16 cellular contexts compared by ENCODE assay signal in the genomic region with DNA sequence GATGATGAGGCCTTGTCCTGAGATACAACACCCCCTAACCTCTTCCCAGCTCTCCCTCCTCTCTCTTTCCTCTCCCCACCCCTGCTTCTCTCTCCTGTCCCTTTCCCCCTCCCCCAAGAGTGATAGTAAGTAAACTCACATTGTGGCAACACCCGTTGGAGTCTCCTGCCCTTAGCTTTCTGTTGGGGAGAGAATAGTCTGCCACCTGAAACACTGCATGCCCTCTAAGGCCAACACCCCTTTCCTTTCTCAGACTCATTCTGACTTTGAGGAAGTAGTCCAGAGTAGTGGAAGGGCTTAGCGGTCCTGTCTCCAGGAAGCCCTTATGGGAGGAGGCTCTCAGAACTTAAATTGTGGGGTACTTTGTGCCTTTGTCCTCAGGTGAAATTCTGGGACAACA.
DNase-seq lines count a peak whose midpoint lies in the region; ATAC-seq and TF ChIP-seq lines count a peak whose summit lies in the region.
"Had no signal": no experiment of that assay in that cellular context is flagged by ENCODE, and none has a peak within 500 bp of the region (broad histone marks: within the 10 kb centered on the region; RNA-seq: fewer than 3 reads in every experiment).

No MANE protein-coding gene starts in this region.

- WGBS in trophoblast cell (ENCODE audit: extremely low coverage, insufficient coverage, insufficient read length) = no CpG with 5 or more reads among the region's 2 CpGs

- BruUV-seq in PC-3 (replicated peaks; lab: Mats Ljungman, UMichigan) = no TSS peak

- H3K79me2 ChIP-seq in trophoblast cell (ENCODE audit: control insufficient read depth, insufficient read depth, low read length, poor library complexity) (peaks cover 2% of the 10 kb centered on the region), PC-3 (ENCODE audit: low read length) (0 out of 2 replicates have a peak, but pooled peaks cover 3% of the 10 kb centered on the region)

- H4K8ac ChIP-seq in trophoblast cell (ENCODE audit: low read depth, low read length) = no peak overlapping the region

- H3K27ac ChIP-seq in trophoblast cell (ENCODE audit: low read depth, low read length) (no peak overlapping the region), PC-3 (ENCODE audit: low read length) (no peak overlapping the region)
- H3K27ac ChIP-seq: parathyroid adenoma, SJSA1 had no signal

- no peaks in the 10 kb centered on the region for H3K9me2 ChIP-seq in PC-3 (replicated peaks; ENCODE audit: low read length)

- H3K36me3 ChIP-seq in trophoblast cell (ENCODE audit: control insufficient read depth in 1 of 2, insufficient read depth in 2 of 2, low read length in 2 of 2) (peaks cover 0 to 2% of the 10 kb centered on the region in 2 experiments), PC-3 (ENCODE audit: low read depth, low read length) (no peaks in the 10 kb centered on the region)
- H3K36me3 ChIP-seq: SJSA1 had no signal

- no peak overlapping the region for H2BK120ac ChIP-seq in trophoblast cell (ENCODE audit: insufficient read depth, low read length, poor library complexity)

- H3K4me3 Mint-ChIP-seq in activated T-cell treated with anti-CD3 and anti-CD28 coated beads, Interleukin-2, amount 50 U/mL, for 4 hours = peak overlapping the region; percentile 37
- H3K4me3 Mint-ChIP-seq in activated T-helper 1 cell treated with anti-CD3 and anti-CD28 coated beads, Interleukin-12 subunit alpha, Interleukin-12 subunit beta, Interleukin-2, Interleukin-4 antibody, amounts not matched to agents 30 ng/mL and 10 ng/mL and 1 ng/mL, durations not matched to agents 14 hours and 24 hours and 36 hours = peak overlapping the region; percentile 48

- H3K9me3 ChIP-seq in trophoblast cell (ENCODE audit: insufficient read depth, low read depth, low read length) (no peaks in the 10 kb centered on the region), PC-3 (ENCODE audit: low read length) (no peaks in the 10 kb centered on the region)
- H3K9me3 ChIP-seq: SJSA1 had no signal

- peak overlapping the region; percentile 73 for H3K27ac Mint-ChIP-seq in activated T-helper 1 cell treated with anti-CD3 and anti-CD28 coated beads, Interleukin-12 subunit alpha, Interleukin-12 subunit beta, Interleukin-2, Interleukin-4 antibody, amounts not matched to agents 30 ng/mL and 10 ng/mL and 1 ng/mL, durations not matched to agents 14 hours and 24 hours and 36 hours

- no peak overlapping the region for H3K18ac ChIP-seq in trophoblast cell (ENCODE audit: low read length)

- peak overlapping the region; percentile 5 for H4K91ac ChIP-seq in trophoblast cell (ENCODE audit: low read depth, low read length)

- H3K4me1 ChIP-seq in trophoblast cell (ENCODE audit: control insufficient read depth in 1 of 2, insufficient read depth in 2 of 2, low read length in 2 of 2) = peaks cover 9 to 19% of the 10 kb centered on the region in 2 experiments
- peaks cover 19% of the 10 kb centered on the region for H3K4me1 ChIP-seq in PC-3 (ENCODE audit: insufficient read depth, low read length)

- H3K9ac ChIP-seq in trophoblast cell (ENCODE audit: low read length) (no peak overlapping the region), PC-3 (ENCODE audit: low read length) (no peak overlapping the region)
- H3K9ac ChIP-seq: parathyroid adenoma had no signal

- CTCF ChIA-PET in PC-3 (lab: Charles Lee) = no interaction called here

- H2AK5ac ChIP-seq in trophoblast cell (ENCODE audit: low read length) = no peak overlapping the region

- no peaks in the 10 kb centered on the region for H3K27me3 Mint-ChIP-seq in activated T-cell treated with anti-CD3 and anti-CD28 coated beads, Interleukin-2, amount 50 U/mL, for 4 hours (ENCODE audit: low read depth)
- no peaks in the 10 kb centered on the region for H3K27me3 Mint-ChIP-seq in activated T-helper 1 cell treated with anti-CD3 and anti-CD28 coated beads, Interleukin-12 subunit alpha, Interleukin-12 subunit beta, Interleukin-2, Interleukin-4 antibody, amounts not matched to agents 30 ng/mL and 10 ng/mL and 1 ng/mL, durations not matched to agents 14 hours and 24 hours and 36 hours (ENCODE audit: insufficient read depth)

- H3K36me3 Mint-ChIP-seq in activated T-cell treated with anti-CD3 and anti-CD28 coated beads, Interleukin-2, amount 50 U/mL, for 4 hours (ENCODE audit: insufficient read depth) = peaks cover 8% of the 10 kb centered on the region
- H3K36me3 Mint-ChIP-seq in activated T-helper 1 cell treated with anti-CD3 and anti-CD28 coated beads, Interleukin-12 subunit alpha, Interleukin-12 subunit beta, Interleukin-2, Interleukin-4 antibody, amounts not matched to agents 30 ng/mL and 10 ng/mL and 1 ng/mL, durations not matched to agents 14 hours and 24 hours and 36 hours (ENCODE audit: low read depth) = peaks cover 18% of the 10 kb centered on the region

- no peak overlapping the region for H4K12ac ChIP-seq in trophoblast cell (ENCODE audit: low read depth, low read length)

- no peak for ATAC-seq in activated T-cell treated with anti-CD3 and anti-CD28 coated beads, Interleukin-2, amount 50 U/mL, for 4 hours
- ATAC-seq in GM21786 (IDR thresholded peaks at IDR 0.05; ENCODE audit: unreplicated experiment) = peak; percentile 51
- ATAC-seq in PC-3 = no peak
- no peak for ATAC-seq in HG03342 (IDR thresholded peaks at IDR 0.05; ENCODE audit: unreplicated experiment)
- ATAC-seq: HCT116 had no signal

- no peaks in the 10 kb centered on the region for H3K4me1 Mint-ChIP-seq in activated T-cell treated with anti-CD3 and anti-CD28 coated beads, Interleukin-2, amount 50 U/mL, for 4 hours (ENCODE audit: low read depth)
- H3K4me1 Mint-ChIP-seq in activated T-helper 1 cell treated with anti-CD3 and anti-CD28 coated beads, Interleukin-12 subunit alpha, Interleukin-12 subunit beta, Interleukin-2, Interleukin-4 antibody, amounts not matched to agents 30 ng/mL and 10 ng/mL and 1 ng/mL, durations not matched to agents 14 hours and 24 hours and 36 hours (ENCODE audit: low read depth) = no peaks in the 10 kb centered on the region

- H3K9me3 Mint-ChIP-seq in activated T-cell treated with anti-CD3 and anti-CD28 coated beads, Interleukin-2, amount 50 U/mL, for 4 hours = no peaks in the 10 kb centered on the region
- no peaks in the 10 kb centered on the region for H3K9me3 Mint-ChIP-seq in activated T-helper 1 cell treated with anti-CD3 and anti-CD28 coated beads, Interleukin-12 subunit alpha, Interleukin-12 subunit beta, Interleukin-2, Interleukin-4 antibody, amounts not matched to agents 30 ng/mL and 10 ng/mL and 1 ng/mL, durations not matched to agents 14 hours and 24 hours and 36 hours

- no peak overlapping the region for H3K4me2 ChIP-seq in trophoblast cell (ENCODE audit: low read length)
- H3K4me2 ChIP-seq in PC-3 (ENCODE audit: low read length) = no peak overlapping the region

- H3K27me3 ChIP-seq in trophoblast cell (ENCODE audit: insufficient read depth, low read length) (no peaks in the 10 kb centered on the region), PC-3 (ENCODE audit: low read length) (no peaks in the 10 kb centered on the region)
- H3K27me3 ChIP-seq: SJSA1 had no signal

- peak overlapping the region; percentile 2 for H2BK12ac ChIP-seq in trophoblast cell (ENCODE audit: low read length)

- no peak overlapping the region for H3K14ac ChIP-seq in trophoblast cell (ENCODE audit: low read length)

- no peaks in the 10 kb centered on the region for H4K20me1 ChIP-seq in PC-3 (ENCODE audit: low read length)

- no peak for DNase-seq in activated T-cell treated with anti-CD3 and anti-CD28 coated beads, Interleukin-2, amount 50 U/mL, for 4 hours
- DNase-seq in activated T-cell treated with anti-CD3 and anti-CD28 coated beads for 4 hours = no peak
- no peak for DNase-seq in activated T-helper 1 cell treated with anti-CD3 and anti-CD28 coated beads, Interleukin-12 subunit alpha, Interleukin-12 subunit beta, Interleukin-2, Interleukin-4 antibody, amounts not matched to agents 30 ng/mL and 10 ng/mL and 1 ng/mL, durations not matched to agents 14 hours and 24 hours and 36 hours (ENCODE audit: low spot score)
- no peak for DNase-seq in trophoblast cell
- DNase-seq in PC-3 = no peak
- no peak for DNase-seq in NCI-H524 treated with DMSO at 0.1 percent for 48 hours (lab: John Stamatoyannopoulos, UW)
- DNase-seq: effector CD8-positive, alpha-beta T cell; foreskin fibroblast; midbrain; MM.1S; NCI-H2107 had no signal

- peaks cover 19% of the 10 kb centered on the region for H3K79me1 ChIP-seq in trophoblast cell (ENCODE audit: low read length)

- peak overlapping the region; percentile 60 for H3K4ac ChIP-seq in trophoblast cell (ENCODE audit: low read depth, low read length)

- H2BK5ac ChIP-seq in trophoblast cell (ENCODE audit: low read depth, low read length, poor library complexity) = no peak overlapping the region

- no peaks in the 10 kb centered on the region for H3F3A ChIP-seq in PC-3 (ENCODE audit: low read length, unreplicated experiment)

- H3K23ac ChIP-seq in trophoblast cell (ENCODE audit: low read length) = no peak overlapping the region

- H3K4me3 ChIP-seq in trophoblast cell (ENCODE audit: low read depth, low read length) = no peak overlapping the region
- H3K4me3 ChIP-seq in PC-3 (ENCODE audit: low read length) = no peak overlapping the region
- H3K4me3 ChIP-seq: SJSA1 had no signal

- no peak for TF ChIP-seq CTCF in PC-3 (conservative IDR thresholded peaks at IDR 0.05; ENCODE audit: low read depth, low read length)

- intact Hi-C loops in activated T-helper 1 cell treated with anti-CD3 and anti-CD28 coated beads, Interleukin-12 subunit alpha, Interleukin-12 subunit beta, Interleukin-2, Interleukin-4 antibody, amounts not matched to agents 30 ng/mL and 10 ng/mL and 1 ng/mL, durations not matched to agents 14 hours and 24 hours and 36 hours (cut with micrococcal nuclease) = no loop called here
- intact Hi-C loops in PC-3 (cut with micrococcal nuclease) = no loop called here

- H2AFZ ChIP-seq in trophoblast cell (ENCODE audit: insufficient read depth, low read length, poor library complexity) (no peak overlapping the region), PC-3 (ENCODE audit: low read length) (no peak overlapping the region)
- H2AFZ ChIP-seq: parathyroid adenoma had no signal

- POLR2A ChIA-PET in PC-3 (lab: Charles Lee; ENCODE audit: unreplicated experiment) = no interaction called here
